ENCODE assay signal across 19 cellular contexts in the genomic region with DNA sequence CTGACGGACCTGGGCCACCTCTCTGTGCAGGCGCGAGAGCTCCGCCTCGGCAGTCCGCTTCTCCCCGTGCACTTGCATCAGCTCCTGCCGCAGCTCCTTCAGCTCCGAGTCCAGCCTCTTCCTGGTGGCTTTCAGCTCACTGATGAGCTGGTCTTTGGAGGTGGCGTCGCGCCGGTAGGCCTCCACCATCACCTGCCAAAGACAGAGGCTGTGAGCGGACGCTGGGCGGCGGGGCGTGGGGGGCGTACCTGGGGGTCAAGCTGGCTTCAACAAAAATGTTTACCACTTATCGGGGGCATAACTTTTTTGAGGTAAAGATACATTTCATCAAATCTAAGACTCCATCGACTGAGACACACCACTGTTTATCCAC. TPM values are rescaled to one million over a fixed set of nuclear protein-coding genes. Genes with fewer than 3 reads are reported as not detected.
DNase-seq lines count a peak whose midpoint lies in the region; ATAC-seq, FAIRE-seq and TF ChIP-seq lines count a peak whose summit lies in the region.
"Had no signal": no experiment of that assay in that cellular context is flagged by ENCODE, and none has a peak within 500 bp of the region (broad histone marks: within the 10 kb centered on the region; RNA-seq: fewer than 3 reads in every experiment).

No MANE protein-coding gene starts in this region.

- no peak for DNase-seq in HepG2 (ENCODE audit: low spot score)
- no peak for DNase-seq in right lobe of liver
- no peak for DNase-seq in WTC11 (ENCODE audit: low spot score)
- DNase-seq in mesothelial cell of epicardium (ENCODE audit: low spot score in 2 of 2, unreplicated experiment in 2 of 2), result no peak
- DNase-seq in Right ventricle myocardium superior, result no peak
- DNase-seq: ACHN; BE2C; C1 segment of cervical spinal cord; CD4-positive, CD25-positive, alpha-beta regulatory T cell; CD8-positive, alpha-beta memory T cell; COR-L47; H9 had no signal

- CTCF ChIA-PET in HepG2 (lab: Yijun Ruan, JAX; ENCODE audit: low intra/inter-chr PET ratio, low total read pairs), result no interaction called here
- CTCF ChIA-PET in WTC11 (lab: Charles Lee), result interaction anchor here (1.1 kb wide), 1 partner anchor 21 kb away, joined by 3 read pairs; no protein-coding TSS in a partner anchor

- in situ Hi-C loops in HepG2 (cut with HindIII; ENCODE audit: extremely low pct_ligation_motif_present, low pct_unique_long_range_greater_than_20kb), result no loop called here

- no peaks in the 10 kb centered on the region for H3K4me1 Mint-ChIP-seq in WTC11
- H3K4me1 Mint-ChIP-seq in mesothelial cell of epicardium, result no peaks in the 10 kb centered on the region
- H3K4me1 Mint-ChIP-seq: H9 had no signal

- H3K27me3 ChIP-seq in HepG2 (ENCODE audit: control insufficient read depth in 1 of 2, insufficient read depth in 2 of 2, low read length in 2 of 2) (no peaks in the 10 kb centered on the region; a peak in 1 of 5 replicates), right lobe of liver (no peaks in the 10 kb centered on the region)
- H3K27me3 ChIP-seq: BE2C had no signal

- H3K27ac ChIP-seq in HepG2 (ENCODE audit: extremely low read length, insufficient read depth, low read length) (no peak overlapping the region), right lobe of liver (no peak overlapping the region)

- H3K4me2 ChIP-seq in HepG2 (ENCODE audit: low read depth, low read length), result no peak overlapping the region

- no TSS peak for BruUV-seq in HepG2 (replicated peaks; lab: Mats Ljungman, UMichigan)

- peaks cover 6% of the 10 kb centered on the region; the same call in 1 of the 2 replicates for H3K9me3 Mint-ChIP-seq in WTC11
- no peaks in the 10 kb centered on the region for H3K9me3 Mint-ChIP-seq in mesothelial cell of epicardium
- H3K9me3 Mint-ChIP-seq: CD8-positive, alpha-beta memory T cell had no signal

- H3K36me3 ChIP-seq in HepG2 (replicated peaks in 1 of 2; ENCODE audit: control insufficient read depth in 1 of 2, insufficient read depth in 2 of 2, low read length in 2 of 2), result peaks cover 32 to 58% of the 10 kb centered on the region in 2 experiments; a peak in 4 of 5 replicates
- peaks cover 0 to 49% (median 21%) of the 10 kb centered on the region in 4 donors for H3K36me3 ChIP-seq in right lobe of liver

- H3K9me3 ChIP-seq in HepG2 (ENCODE audit: low read length) (no peaks in the 10 kb centered on the region), right lobe of liver (no peaks in the 10 kb centered on the region)
- H3K9me3 ChIP-seq: BE2C had no signal

- H3K9ac ChIP-seq in HepG2 (ENCODE audit: insufficient read depth, low read depth, low read length), result no peak overlapping the region

- ATAC-seq in HepG2 (no peak), right lobe of liver (no peak), WTC11 (peak; percentile 18; the same call in 1 of the 2 replicates), Right ventricle myocardium superior (ENCODE audit: poor library complexity) (no peak), HG03460 (IDR thresholded peaks at IDR 0.05; ENCODE audit: unreplicated experiment) (no peak), GM18907 (IDR thresholded peaks at IDR 0.05; ENCODE audit: unreplicated experiment) (no peak)

- intact Hi-C loops in HepG2 (cut with micrococcal nuclease; ENCODE audit: unreplicated experiment), result no loop called here
- intact Hi-C loops in right lobe of liver (cut with DNase I), result no loop called here
- intact Hi-C loops in Right ventricle myocardium superior (cut with DNase I), result no loop called here

- H3K4me3 Mint-ChIP-seq in WTC11, result no peak overlapping the region
- no peak overlapping the region for H3K4me3 Mint-ChIP-seq in mesothelial cell of epicardium
- H3K4me3 Mint-ChIP-seq: CD8-positive, alpha-beta memory T cell; H9 had no signal

- H3K4me3 ChIP-seq in HepG2 (replicated peaks in 1 of 3; ENCODE audit: insufficient read depth in 1 of 3, low read depth in 2 of 3, low read length in 3 of 3) (no peak overlapping the region), right lobe of liver (no peak overlapping the region)

- H4K20me1 ChIP-seq in HepG2 (ENCODE audit: insufficient read depth, low read length), result no peaks in the 10 kb centered on the region

- FAIRE-seq in HepG2 (lab: Jason Lieb, UNC), result no peak
- FAIRE-seq: A204.1, D721Med, G401.6, GM18507, H1 had no signal

- 96% methylated on average over 21 of the region's 21 CpGs for WGBS in HepG2 (ENCODE audit: low lambda C conversion rate)
- 93% methylated on average over 5 of the region's 21 CpGs for WGBS in right lobe of liver (ENCODE audit: insufficient coverage, low coverage, low lambda C conversion rate, missing lambda C conversion rate)

- TF ChIP-seq POLR2A in HepG2 (IDR thresholded peaks at IDR 0.05; ENCODE audit: insufficient read depth in 1 of 2, low read depth in 2 of 2, low read length in 2 of 2) (no peak), right lobe of liver (IDR thresholded peaks at IDR 0.05) (no peak)

- TF ChIP-seq EP300 in HepG2 (IDR thresholded peaks at IDR 0.05; ENCODE audit: low read depth in 2 of 2, low read length in 2 of 2), result no peak
- no peak for TF ChIP-seq EP300 in HepG2 (CRISPR knock-in tag; IDR thresholded peaks at IDR 0.05; ENCODE audit: borderline replicate concordance)

- TF ChIP-seq CTCF in HepG2 (CRISPR knock-in tag; IDR thresholded peaks at IDR 0.05), result no peak
- no peak for TF ChIP-seq CTCF in right lobe of liver (IDR thresholded peaks at IDR 0.05)
- no peak for TF ChIP-seq CTCF in WTC11 (IDR thresholded peaks at IDR 0.05)
- no peak for TF ChIP-seq CTCF in mesothelial cell of epicardium (IDR thresholded peaks at IDR 0.05; ENCODE audit: unreplicated experiment)

- no peak overlapping the region for H2AFZ ChIP-seq in HepG2 (ENCODE audit: low read length)

- H3K27me3 Mint-ChIP-seq in WTC11 (ENCODE audit: low read depth) (no peaks in the 10 kb centered on the region), mesothelial cell of epicardium (ENCODE audit: low read depth) (no peaks in the 10 kb centered on the region)
- H3K27me3 Mint-ChIP-seq: CD4-positive, CD25-positive, alpha-beta regulatory T cell had no signal

- no peaks in the 10 kb centered on the region for H3K79me2 ChIP-seq in HepG2 (ENCODE audit: insufficient read depth, low read length)

- H3K27ac Mint-ChIP-seq in WTC11 (no peak overlapping the region; the same call in 1 of the 2 replicates), mesothelial cell of epicardium (peak overlapping the region; percentile 16)
- H3K27ac Mint-ChIP-seq: CD8-positive, alpha-beta memory T cell had no signal

- no peak for TF ChIP-seq RAD21 in HepG2 (CRISPR knock-in tag; IDR thresholded peaks at IDR 0.05)

- H3K4me1 ChIP-seq in HepG2 (ENCODE audit: insufficient read depth, low read length) (no peaks in the 10 kb centered on the region), right lobe of liver (no peaks in the 10 kb centered on the region)
- H3K4me1 ChIP-seq: BE2C had no signal

- peaks cover 54% of the 10 kb centered on the region for H3K36me3 Mint-ChIP-seq in WTC11
- peaks cover 53% of the 10 kb centered on the region for H3K36me3 Mint-ChIP-seq in mesothelial cell of epicardium

- POLR2A ChIA-PET in HepG2 (lab: Yijun Ruan, JAX) (no interaction called here), WTC11 (lab: Charles Lee) (no interaction called here)

RNA-seq across cellular contexts. Expression of gene ANKLE2, which starts 27.5 kb away (rescaled TPM):
- total RNA-seq in HepG2 (2016; rRNA removed; fragmentation: Illumina TruSeq; extraction: Trizol), result 16.2 and 35.3 TPM in 2 replicates
- total RNA-seq in HepG2 (2016; cell fraction: cytosol; rRNA removed; fragmentation: Illumina TruSeq; extraction: Trizol; ENCODE audit: low read depth), result 20.1 and 20.5 TPM in 2 replicates
- total RNA-seq in HepG2 (2016; cell fraction: insoluble cytoplasmic fraction; rRNA removed; fragmentation: Illumina TruSeq; extraction: Trizol), result 14.0 and 36.7 TPM in 2 replicates
- total RNA-seq in HepG2 (2016; cell fraction: membrane; rRNA removed; fragmentation: Illumina TruSeq; extraction: Trizol), result 16.8 and 21.8 TPM in 2 replicates
- 62.3 and 64.4 TPM in 2 replicates for total RNA-seq in HepG2 (2016; cell fraction: nucleus; rRNA removed; fragmentation: Illumina TruSeq; extraction: Trizol)
- polyA plus RNA-seq in HepG2 (2011; rRNA removed), result 37.1 and 51.2 TPM in 2 replicates
- 23.3 and 24.4 TPM in 2 replicates for polyA plus RNA-seq in HepG2 (2011; cell fraction: cytosol; rRNA removed)
- polyA plus RNA-seq in HepG2 (2011; cell fraction: nucleus; rRNA removed), result 163 and 166 TPM in 2 replicates
- polyA plus RNA-seq in HepG2 (2012), result 30.1 and 31.6 TPM in 2 replicates
- 3.0 and 3.4 TPM in 2 replicates for polyA plus RNA-seq in HepG2 (2016; cell fraction: cytosol; fragmentation: Illumina TruSeq; extraction: Trizol; ENCODE audit: low read depth)
- 12.3 and 14.0 TPM in 2 replicates for polyA plus RNA-seq in HepG2 (2016; cell fraction: insoluble cytoplasmic fraction; fragmentation: Illumina TruSeq; extraction: Trizol; ENCODE audit: low read depth)
- polyA plus RNA-seq in HepG2 (2016; cell fraction: membrane; fragmentation: Illumina TruSeq; extraction: Trizol; ENCODE audit: low read depth), result 7.1 and 7.4 TPM in 2 replicates
- 129 and 136 TPM in 2 replicates for polyA plus RNA-seq in HepG2 (2016; cell fraction: nucleus; fragmentation: Illumina TruSeq; extraction: Trizol; ENCODE audit: insufficient read depth, low read depth)
- 183 and 431 TPM in 2 replicates for polyA minus RNA-seq in HepG2 (2011; rRNA and poly(A)+ RNA removed; ENCODE audit: low replicate concordance)
- polyA minus RNA-seq in HepG2 (2011; cell fraction: cytosol; rRNA and poly(A)+ RNA removed), result 26.3 and 37.6 TPM in 2 replicates
- 111 and 121 TPM in 2 replicates for polyA minus RNA-seq in HepG2 (2011; cell fraction: nucleus; rRNA and poly(A)+ RNA removed)
- 10 to 100 TPM; 13.9 to 25.1 (median 15.7) TPM for total RNA-seq in right lobe of liver
- total RNA-seq in WTC11 (2021), result 50.3 to 63.8 TPM (median 50.6 TPM) in 3 replicates
- total RNA-seq in mesothelial cell of epicardium, result 89.8 to 98.9 TPM (median 93.8 TPM) in 3 replicates
- total RNA-seq in Right ventricle myocardium superior, result 25.6 TPM

RNA-seq across cellular contexts. Expression of gene GOLGA3, which starts 39.6 kb away (rescaled TPM):
- total RNA-seq in HepG2 (2016; rRNA removed; fragmentation: Illumina TruSeq; extraction: Trizol) (36.0 and 43.0 TPM in 2 replicates), right lobe of liver (10 to 100 TPM; 15.7 to 37.5 (median 22.8) TPM), WTC11 (2021) (36.8 to 47.8 TPM (median 39.6 TPM) in 3 replicates), mesothelial cell of epicardium (62.0 to 63.8 TPM (median 62.2 TPM) in 3 replicates), Right ventricle myocardium superior (24.8 TPM)
- 15.6 and 17.8 TPM in 2 replicates for total RNA-seq in HepG2 (2016; cell fraction: cytosol; rRNA removed; fragmentation: Illumina TruSeq; extraction: Trizol; ENCODE audit: low read depth)
- total RNA-seq in HepG2 (2016; cell fraction: insoluble cytoplasmic fraction; rRNA removed; fragmentation: Illumina TruSeq; extraction: Trizol), result 31.7 and 41.8 TPM in 2 replicates
- total RNA-seq in HepG2 (2016; cell fraction: membrane; rRNA removed; fragmentation: Illumina TruSeq; extraction: Trizol), result 26.6 and 27.1 TPM in 2 replicates
- total RNA-seq in HepG2 (2016; cell fraction: nucleus; rRNA removed; fragmentation: Illumina TruSeq; extraction: Trizol), result 40.4 and 48.3 TPM in 2 replicates
- polyA plus RNA-seq in HepG2 (2011; rRNA removed), result 22.0 and 22.7 TPM in 2 replicates
- 17.7 and 27.7 TPM in 2 replicates for polyA plus RNA-seq in HepG2 (2011; cell fraction: cytosol; rRNA removed)
- polyA plus RNA-seq in HepG2 (2011; cell fraction: nucleus; rRNA removed), result 63.9 and 77.3 TPM in 2 replicates
- polyA plus RNA-seq in HepG2 (2012), result 10.9 and 13.5 TPM in 2 replicates
- polyA plus RNA-seq in HepG2 (2016; cell fraction: cytosol; fragmentation: Illumina TruSeq; extraction: Trizol; ENCODE audit: low read depth), result 9.3 and 9.4 TPM in 2 replicates
- polyA plus RNA-seq in HepG2 (2016; cell fraction: insoluble cytoplasmic fraction; fragmentation: Illumina TruSeq; extraction: Trizol; ENCODE audit: low read depth), result 14.3 and 16.9 TPM in 2 replicates
- polyA plus RNA-seq in HepG2 (2016; cell fraction: membrane; fragmentation: Illumina TruSeq; extraction: Trizol; ENCODE audit: low read depth), result 9.7 and 12.3 TPM in 2 replicates
- 48.3 and 55.7 TPM in 2 replicates for polyA plus RNA-seq in HepG2 (2016; cell fraction: nucleus; fragmentation: Illumina TruSeq; extraction: Trizol; ENCODE audit: insufficient read depth, low read depth)
- polyA minus RNA-seq in HepG2 (2011; rRNA and poly(A)+ RNA removed; ENCODE audit: low replicate concordance), result 38.7 and 87.6 TPM in 2 replicates
- 27.6 and 33.4 TPM in 2 replicates for polyA minus RNA-seq in HepG2 (2011; cell fraction: cytosol; rRNA and poly(A)+ RNA removed)
- 40.3 and 67.0 TPM in 2 replicates for polyA minus RNA-seq in HepG2 (2011; cell fraction: nucleus; rRNA and poly(A)+ RNA removed)
